In the genomic region with DNA sequence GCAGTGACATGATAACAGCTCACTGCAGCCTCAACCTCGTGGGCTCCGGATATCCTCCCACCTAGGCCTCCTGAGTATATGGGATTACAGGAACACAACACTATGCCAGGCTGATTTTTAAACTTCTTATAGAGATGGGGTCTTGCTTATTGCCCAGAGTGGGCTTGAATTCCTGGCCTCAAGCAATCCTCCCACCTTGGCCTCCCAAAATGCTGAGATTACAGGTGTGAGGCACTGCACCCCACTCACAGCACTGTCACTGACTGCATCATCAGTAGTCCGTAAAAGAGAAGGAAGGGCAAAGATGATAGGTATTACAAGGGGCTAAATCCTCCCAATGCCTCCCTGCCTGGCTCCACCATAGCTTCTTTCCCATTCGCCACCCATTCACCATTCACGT, we compare ENCODE assay signal across 2 cellular contexts.
TF ChIP-seq lines count a peak whose summit lies in the region.

No MANE protein-coding gene starts in this region.

TF ChIP-seq in HepG2, 621 proteins besides CTCF, POLR2A, EP300 and RAD21:
- TF ChIP-seq SIN3A (IDR thresholded peaks at IDR 0.05; ENCODE audit: borderline replicate concordance, low read depth, low read length), result no peak
- peak; percentile 37; the same call in 1 of the 2 replicates for TF ChIP-seq ZNF770 (CRISPR knock-in tag; IDR thresholded peaks at IDR 0.05)
- TF ChIP-seq, protein P1, sequence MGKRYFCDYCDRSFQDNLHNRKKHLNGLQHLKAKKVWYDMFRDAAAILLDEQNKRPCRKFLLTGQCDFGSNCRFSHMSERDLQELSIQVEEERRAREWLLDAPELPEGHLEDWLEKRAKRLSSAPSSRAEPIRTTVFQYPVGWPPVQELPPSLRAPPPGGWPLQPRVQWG (CRISPR knock-in tag; IDR thresholded peaks at IDR 0.05; ENCODE audit: borderline replicate concordance, low read depth), result no peak
- TF ChIP-seq, protein P2, sequence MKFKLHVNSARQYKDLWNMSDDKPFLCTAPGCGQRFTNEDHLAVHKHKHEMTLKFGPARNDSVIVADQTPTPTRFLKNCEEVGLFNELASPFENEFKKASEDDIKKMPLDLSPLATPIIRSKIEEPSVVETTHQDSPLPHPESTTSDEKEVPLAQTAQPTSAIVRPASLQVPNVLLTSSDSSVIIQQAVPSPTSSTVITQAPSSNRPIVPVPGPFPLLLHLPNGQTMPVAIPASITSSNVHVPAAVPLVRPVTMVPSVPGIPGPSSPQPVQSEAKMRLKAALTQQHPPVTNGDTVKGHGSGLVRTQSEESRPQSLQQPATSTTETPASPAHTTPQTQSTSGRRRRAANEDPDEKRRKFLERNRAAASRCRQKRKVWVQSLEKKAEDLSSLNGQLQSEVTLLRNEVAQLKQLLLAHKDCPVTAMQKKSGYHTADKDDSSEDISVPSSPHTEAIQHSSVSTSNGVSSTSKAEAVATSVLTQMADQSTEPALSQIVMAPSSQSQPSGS (CRISPR knock-in tag; IDR thresholded peaks at IDR 0.05), result no peak
- no peak for TF ChIP-seq PCBP1 (IDR thresholded peaks at IDR 0.05; ENCODE audit: borderline replicate concordance, low read depth, low read length)

TF ChIP-seq in WTC11, 78 proteins besides CTCF, POLR2A, EP300 and RAD21:
- TF ChIP-seq ZNF219 (CRISPR knock-in tag; IDR thresholded peaks at IDR 0.05; ENCODE audit: borderline replicate concordance) (no peak), ZNF121 (CRISPR knock-in tag; IDR thresholded peaks at IDR 0.05) (peak; percentile 59; the same call in 1 of the 2 replicates), MLX (CRISPR knock-in tag; IDR thresholded peaks at IDR 0.05) (no peak)
TF ChIP-seq in WTC11: peak in this region for 1.
